In genomic region chr16:87789437-87790277, GRCh38 we compare ENCODE assay signal across 1 cellular context.
TF ChIP-seq lines count a peak whose summit lies in the region.

No MANE protein-coding gene starts in this region.

TF ChIP-seq in HepG2, 621 proteins besides CTCF, POLR2A, EP300 and RAD21 (continued from another document and continues in another):
- TF ChIP-seq ZBTB8A (CRISPR knock-in tag; IDR thresholded peaks at IDR 0.05; ENCODE audit: borderline replicate concordance, low read depth) (no peak; the same call in 1 of the 2 replicates), ZFYVE20 (CRISPR knock-in tag; IDR thresholded peaks at IDR 0.05; ENCODE audit: borderline replicate concordance, low read depth) (no peak), PATZ1 (CRISPR knock-in tag; IDR thresholded peaks at IDR 0.05) (0 out of 2 replicates have a peak, but pooled peaks have one; percentile 46), ZNF577 (CRISPR knock-in tag; IDR thresholded peaks at IDR 0.05; ENCODE audit: borderline replicate concordance, low read depth) (no peak), SMAD3 (CRISPR knock-in tag; IDR thresholded peaks at IDR 0.05) (peak; percentile 51; the same call in 1 of the 2 replicates), FLYWCH1 (CRISPR knock-in tag; IDR thresholded peaks at IDR 0.05) (no peak), TOPORS (CRISPR knock-in tag; IDR thresholded peaks at IDR 0.05) (no peak; the same call in 1 of the 2 replicates), NFATC3 (CRISPR knock-in tag; IDR thresholded peaks at IDR 0.05) (no peak), ATF4 (CRISPR knock-in tag; IDR thresholded peaks at IDR 0.05) (no peak; a peak in 1 of 4 replicates), ZNF629 (CRISPR knock-in tag; conservative IDR thresholded peaks at IDR 0.05) (peak; percentile 65), SMARCE1 (IDR thresholded peaks at IDR 0.05; ENCODE audit: borderline replicate concordance) (no peak), ZNF234 (CRISPR knock-in tag; conservative IDR thresholded peaks at IDR 0.05) (no peak), TERF1 (CRISPR knock-in tag; IDR thresholded peaks at IDR 0.05) (no peak), KAT8 (CRISPR knock-in tag; IDR thresholded peaks at IDR 0.05) (peak; percentile 89), IRF9 (CRISPR knock-in tag; IDR thresholded peaks at IDR 0.05; ENCODE audit: borderline replicate concordance) (no peak), ZNF20 (CRISPR knock-in tag; IDR thresholded peaks at IDR 0.05) (no peak), ZNF598 (CRISPR knock-in tag; IDR thresholded peaks at IDR 0.05; ENCODE audit: borderline replicate concordance) (no peak), FOXK2 (IDR thresholded peaks at IDR 0.05) (no peak), KMT2A (CRISPR knock-in tag; IDR thresholded peaks at IDR 0.05) (peak; percentile 41; the same call in 1 of the 2 replicates), HNRNPL (IDR thresholded peaks at IDR 0.05; ENCODE audit: low read depth, low read length) (peak; percentile 76; the same call in 1 of the 2 replicates), STAG1 (CRISPR knock-in tag; IDR thresholded peaks at IDR 0.05) (0 out of 2 replicates have a peak, but pooled peaks have one; percentile 14), TCF12 (IDR thresholded peaks at IDR 0.05) (no peak), TCF12 (CRISPR knock-in tag; IDR thresholded peaks at IDR 0.05) (0 out of 2 replicates have a peak, but pooled peaks have one; percentile 71), ZNF687 (CRISPR knock-in tag; IDR thresholded peaks at IDR 0.05) (peak; percentile 93), E2F5 (CRISPR knock-in tag; conservative IDR thresholded peaks at IDR 0.05) (no peak; the same call in 1 of the 2 replicates), PTBP1 (IDR thresholded peaks at IDR 0.05; ENCODE audit: low read depth, low read length, poor library complexity, severe bottlenecking) (no peak), KLF16 (CRISPR knock-in tag; IDR thresholded peaks at IDR 0.05) (peak in 1 of 2 experiments; percentile 85; a peak in 2 of 4 replicates), SMYD3 (CRISPR knock-in tag; IDR thresholded peaks at IDR 0.05) (no peak), ZNF574 (CRISPR knock-in tag; IDR thresholded peaks at IDR 0.05) (peak; percentile 84), SP5 (CRISPR knock-in tag; IDR thresholded peaks at IDR 0.05; ENCODE audit: borderline replicate concordance, low read depth) (no peak), ZZZ3 (CRISPR knock-in tag; IDR thresholded peaks at IDR 0.05; ENCODE audit: borderline replicate concordance) (no peak), HDAC1 (CRISPR knock-in tag; IDR thresholded peaks at IDR 0.05) (peak; percentile 93), SCMH1 (CRISPR knock-in tag; IDR thresholded peaks at IDR 0.05; ENCODE audit: borderline replicate concordance) (no peak), SIX1 (CRISPR knock-in tag; IDR thresholded peaks at IDR 0.05; ENCODE audit: borderline replicate concordance) (no peak), MTF1 (CRISPR knock-in tag; IDR thresholded peaks at IDR 0.05) (no peak), CENPX (CRISPR knock-in tag; IDR thresholded peaks at IDR 0.05) (no peak), PLRG1 (conservative IDR thresholded peaks at IDR 0.05) (no peak), ZNF552 (CRISPR knock-in tag; IDR thresholded peaks at IDR 0.05; ENCODE audit: borderline replicate concordance) (peak; percentile 24; the same call in 1 of the 2 replicates), NFE2L2 (IDR thresholded peaks at IDR 0.05; ENCODE audit: low read length) (peak; percentile 51; the same call in 1 of the 2 replicates), AKNA (CRISPR knock-in tag; IDR thresholded peaks at IDR 0.05; ENCODE audit: borderline replicate concordance) (no peak), ZNF768 (CRISPR knock-in tag; IDR thresholded peaks at IDR 0.05) (peak; percentile 62), ZNF704 (CRISPR knock-in tag; IDR thresholded peaks at IDR 0.05; ENCODE audit: borderline replicate concordance) (0 out of 2 replicates have a peak, but pooled peaks have one; percentile 46), ZSCAN20 (CRISPR knock-in tag; IDR thresholded peaks at IDR 0.05; ENCODE audit: borderline replicate concordance) (peak; percentile 87; the same call in 1 of the 2 replicates)
